In the genomic region with DNA sequence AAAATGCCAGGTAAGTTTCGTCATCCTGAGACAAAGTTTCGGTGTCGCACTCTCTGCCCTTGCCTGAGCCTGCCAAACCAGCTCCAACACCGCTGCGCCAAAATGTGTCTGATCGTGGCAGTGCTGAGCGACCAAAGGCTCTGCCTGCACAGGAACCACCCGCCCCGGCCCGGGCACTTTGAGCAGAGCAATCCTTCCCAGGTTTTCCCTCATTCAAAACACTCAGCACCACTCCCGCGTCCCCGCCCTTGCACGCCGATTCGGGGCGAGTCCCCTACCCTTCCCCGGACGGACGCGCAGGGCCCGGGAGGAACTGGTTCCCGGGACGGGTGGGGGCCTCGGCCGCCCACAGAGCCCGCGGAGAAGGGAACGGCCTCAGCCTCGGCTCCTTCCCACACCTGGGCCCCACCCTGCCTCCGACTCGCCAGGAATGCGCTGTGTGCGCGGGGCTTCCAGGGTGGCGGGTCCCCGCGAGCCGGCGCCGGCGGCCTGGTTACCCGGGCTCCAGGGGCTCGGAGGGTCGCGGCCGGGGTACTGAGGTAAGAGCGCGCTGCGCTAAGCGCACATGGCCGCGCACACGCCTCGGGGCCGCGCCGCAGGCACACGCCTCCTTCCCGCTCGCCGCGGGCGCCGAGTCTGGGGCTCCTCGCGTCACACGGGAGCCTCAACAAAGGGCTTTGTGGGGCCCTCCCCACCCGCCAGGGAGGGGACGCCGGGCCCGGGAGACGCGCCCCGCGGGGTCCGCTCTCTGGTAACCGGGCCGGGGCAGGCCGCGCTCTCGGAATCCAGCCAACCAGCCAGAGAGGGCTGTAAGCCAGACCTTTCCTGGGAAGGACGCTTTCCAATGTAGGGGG, we compare ENCODE assay signal across 1 cellular context.
TF ChIP-seq lines count a peak whose summit lies in the region.

Gene C4orf36, minus strand, starts transcription at position 638 of the 854 bp plus-strand sequence. CDS start 902 bp downstream, outside the sequence.

TF ChIP-seq in HepG2, 621 proteins besides CTCF, POLR2A, EP300 and RAD21 (continued from another document and continues in another):
- TF ChIP-seq, protein P1, sequence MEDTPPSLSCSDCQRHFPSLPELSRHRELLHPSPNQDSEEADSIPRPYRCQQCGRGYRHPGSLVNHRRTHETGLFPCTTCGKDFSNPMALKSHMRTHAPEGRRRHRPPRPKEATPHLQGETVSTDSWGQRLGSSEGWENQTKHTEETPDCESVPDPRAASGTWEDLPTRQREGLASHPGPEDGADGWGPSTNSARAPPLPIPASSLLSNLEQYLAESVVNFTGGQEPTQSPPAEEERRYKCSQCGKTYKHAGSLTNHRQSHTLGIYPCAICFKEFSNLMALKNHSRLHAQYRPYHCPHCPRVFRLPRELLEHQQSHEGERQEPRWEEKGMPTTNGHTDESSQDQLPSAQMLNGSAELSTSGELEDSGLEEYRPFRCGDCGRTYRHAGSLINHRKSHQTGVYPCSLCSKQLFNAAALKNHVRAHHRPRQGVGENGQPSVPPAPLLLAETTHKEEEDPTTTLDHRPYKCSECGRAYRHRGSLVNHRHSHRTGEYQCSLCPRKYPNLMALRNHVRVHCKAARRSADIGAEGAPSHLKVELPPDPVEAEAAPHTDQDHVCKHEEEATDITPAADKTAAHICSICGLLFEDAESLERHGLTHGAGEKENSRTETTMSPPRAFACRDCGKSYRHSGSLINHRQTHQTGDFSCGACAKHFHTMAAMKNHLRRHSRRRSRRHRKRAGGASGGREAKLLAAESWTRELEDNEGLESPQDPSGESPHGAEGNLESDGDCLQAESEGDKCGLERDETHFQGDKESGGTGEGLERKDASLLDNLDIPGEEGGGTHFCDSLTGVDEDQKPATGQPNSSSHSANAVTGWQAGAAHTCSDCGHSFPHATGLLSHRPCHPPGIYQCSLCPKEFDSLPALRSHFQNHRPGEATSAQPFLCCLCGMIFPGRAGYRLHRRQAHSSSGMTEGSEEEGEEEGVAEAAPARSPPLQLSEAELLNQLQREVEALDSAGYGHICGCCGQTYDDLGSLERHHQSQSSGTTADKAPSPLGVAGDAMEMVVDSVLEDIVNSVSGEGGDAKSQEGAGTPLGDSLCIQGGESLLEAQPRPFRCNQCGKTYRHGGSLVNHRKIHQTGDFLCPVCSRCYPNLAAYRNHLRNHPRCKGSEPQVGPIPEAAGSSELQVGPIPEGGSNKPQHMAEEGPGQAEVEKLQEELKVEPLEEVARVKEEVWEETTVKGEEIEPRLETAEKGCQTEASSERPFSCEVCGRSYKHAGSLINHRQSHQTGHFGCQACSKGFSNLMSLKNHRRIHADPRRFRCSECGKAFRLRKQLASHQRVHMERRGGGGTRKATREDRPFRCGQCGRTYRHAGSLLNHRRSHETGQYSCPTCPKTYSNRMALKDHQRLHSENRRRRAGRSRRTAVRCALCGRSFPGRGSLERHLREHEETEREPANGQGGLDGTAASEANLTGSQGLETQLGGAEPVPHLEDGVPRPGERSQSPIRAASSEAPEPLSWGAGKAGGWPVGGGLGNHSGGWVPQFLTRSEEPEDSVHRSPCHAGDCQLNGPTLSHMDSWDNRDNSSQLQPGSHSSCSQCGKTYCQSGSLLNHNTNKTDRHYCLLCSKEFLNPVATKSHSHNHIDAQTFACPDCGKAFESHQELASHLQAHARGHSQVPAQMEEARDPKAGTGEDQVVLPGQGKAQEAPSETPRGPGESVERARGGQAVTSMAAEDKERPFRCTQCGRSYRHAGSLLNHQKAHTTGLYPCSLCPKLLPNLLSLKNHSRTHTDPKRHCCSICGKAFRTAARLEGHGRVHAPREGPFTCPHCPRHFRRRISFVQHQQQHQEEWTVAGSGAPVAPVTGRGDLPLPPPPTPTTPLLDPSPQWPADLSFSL (CRISPR knock-in tag; IDR thresholded peaks at IDR 0.05) = no peak
- TF ChIP-seq TMF1 (CRISPR knock-in tag; IDR thresholded peaks at IDR 0.05; ENCODE audit: low read depth) (no peak), MLXIP (CRISPR knock-in tag; IDR thresholded peaks at IDR 0.05; ENCODE audit: borderline replicate concordance) (no peak), HOXA5 (CRISPR knock-in tag; IDR thresholded peaks at IDR 0.05) (no peak), TEAD3 (CRISPR knock-in tag; optimal IDR thresholded peaks at IDR 0.05; ENCODE audit: borderline replicate concordance) (peak; percentile 6), EHMT2 (IDR thresholded peaks at IDR 0.05; ENCODE audit: borderline replicate concordance, low read depth, low read length) (no peak), DR1 (CRISPR knock-in tag; IDR thresholded peaks at IDR 0.05) (no peak), ZNF816 (CRISPR knock-in tag; IDR thresholded peaks at IDR 0.05; ENCODE audit: borderline replicate concordance) (no peak), ZNF333 (CRISPR knock-in tag; IDR thresholded peaks at IDR 0.05; ENCODE audit: borderline replicate concordance) (no peak), HNRNPK (IDR thresholded peaks at IDR 0.05; ENCODE audit: low read depth, low read length, poor library complexity, severe bottlenecking) (no peak), ZNF234 (CRISPR knock-in tag; conservative IDR thresholded peaks at IDR 0.05) (no peak), ZNF562 (CRISPR knock-in tag; IDR thresholded peaks at IDR 0.05; ENCODE audit: borderline replicate concordance) (no peak), SAP130 (CRISPR knock-in tag; IDR thresholded peaks at IDR 0.05; ENCODE audit: low read depth) (no peak; the same call in 1 of the 2 replicates), MXD1 (CRISPR knock-in tag; IDR thresholded peaks at IDR 0.05) (peak; percentile 68), REXO4 (CRISPR knock-in tag; IDR thresholded peaks at IDR 0.05; ENCODE audit: borderline replicate concordance) (no peak), PITX1 (CRISPR knock-in tag; IDR thresholded peaks at IDR 0.05) (no peak), NFIB (CRISPR knock-in tag; IDR thresholded peaks at IDR 0.05; ENCODE audit: borderline replicate concordance) (no peak), HIVEP1 (CRISPR knock-in tag; IDR thresholded peaks at IDR 0.05) (peak; percentile 31; the same call in 1 of the 2 replicates), MEIS2 (CRISPR knock-in tag; IDR thresholded peaks at IDR 0.05) (no peak), ZNF703 (CRISPR knock-in tag; IDR thresholded peaks at IDR 0.05; ENCODE audit: borderline replicate concordance) (no peak), IRF2 (CRISPR knock-in tag; IDR thresholded peaks at IDR 0.05) (no peak), YEATS2 (CRISPR knock-in tag; IDR thresholded peaks at IDR 0.05; ENCODE audit: borderline replicate concordance) (no peak), ZNF503 (CRISPR knock-in tag; IDR thresholded peaks at IDR 0.05) (no peak), RCOR2 (CRISPR knock-in tag; IDR thresholded peaks at IDR 0.05) (no peak), TFDP1 (CRISPR knock-in tag; IDR thresholded peaks at IDR 0.05; ENCODE audit: borderline replicate concordance) (no peak; the same call in 1 of the 2 replicates), KDM5B (CRISPR knock-in tag; IDR thresholded peaks at IDR 0.05; ENCODE audit: borderline replicate concordance) (peak; percentile 90), CHD4 (IDR thresholded peaks at IDR 0.05; ENCODE audit: borderline replicate concordance, low read length) (no peak), KLF13 (CRISPR knock-in tag; IDR thresholded peaks at IDR 0.05) (no peak), CCAR2 (optimal IDR thresholded peaks at IDR 0.05; ENCODE audit: low read depth, low read length) (no peak), ZNF691 (CRISPR knock-in tag; IDR thresholded peaks at IDR 0.05; ENCODE audit: borderline replicate concordance, low read depth) (no peak), ZNF556 (CRISPR knock-in tag; IDR thresholded peaks at IDR 0.05; ENCODE audit: borderline replicate concordance) (no peak), ZNF598 (CRISPR knock-in tag; IDR thresholded peaks at IDR 0.05; ENCODE audit: borderline replicate concordance) (0 out of 2 replicates have a peak, but pooled peaks have one; percentile 57)
- TF ChIP-seq, protein P2, sequence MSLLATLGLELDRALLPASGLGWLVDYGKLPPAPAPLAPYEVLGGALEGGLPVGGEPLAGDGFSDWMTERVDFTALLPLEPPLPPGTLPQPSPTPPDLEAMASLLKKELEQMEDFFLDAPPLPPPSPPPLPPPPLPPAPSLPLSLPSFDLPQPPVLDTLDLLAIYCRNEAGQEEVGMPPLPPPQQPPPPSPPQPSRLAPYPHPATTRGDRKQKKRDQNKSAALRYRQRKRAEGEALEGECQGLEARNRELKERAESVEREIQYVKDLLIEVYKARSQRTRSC (CRISPR knock-in tag; IDR thresholded peaks at IDR 0.05; ENCODE audit: low read depth) = no peak
- TF ChIP-seq, protein P3, sequence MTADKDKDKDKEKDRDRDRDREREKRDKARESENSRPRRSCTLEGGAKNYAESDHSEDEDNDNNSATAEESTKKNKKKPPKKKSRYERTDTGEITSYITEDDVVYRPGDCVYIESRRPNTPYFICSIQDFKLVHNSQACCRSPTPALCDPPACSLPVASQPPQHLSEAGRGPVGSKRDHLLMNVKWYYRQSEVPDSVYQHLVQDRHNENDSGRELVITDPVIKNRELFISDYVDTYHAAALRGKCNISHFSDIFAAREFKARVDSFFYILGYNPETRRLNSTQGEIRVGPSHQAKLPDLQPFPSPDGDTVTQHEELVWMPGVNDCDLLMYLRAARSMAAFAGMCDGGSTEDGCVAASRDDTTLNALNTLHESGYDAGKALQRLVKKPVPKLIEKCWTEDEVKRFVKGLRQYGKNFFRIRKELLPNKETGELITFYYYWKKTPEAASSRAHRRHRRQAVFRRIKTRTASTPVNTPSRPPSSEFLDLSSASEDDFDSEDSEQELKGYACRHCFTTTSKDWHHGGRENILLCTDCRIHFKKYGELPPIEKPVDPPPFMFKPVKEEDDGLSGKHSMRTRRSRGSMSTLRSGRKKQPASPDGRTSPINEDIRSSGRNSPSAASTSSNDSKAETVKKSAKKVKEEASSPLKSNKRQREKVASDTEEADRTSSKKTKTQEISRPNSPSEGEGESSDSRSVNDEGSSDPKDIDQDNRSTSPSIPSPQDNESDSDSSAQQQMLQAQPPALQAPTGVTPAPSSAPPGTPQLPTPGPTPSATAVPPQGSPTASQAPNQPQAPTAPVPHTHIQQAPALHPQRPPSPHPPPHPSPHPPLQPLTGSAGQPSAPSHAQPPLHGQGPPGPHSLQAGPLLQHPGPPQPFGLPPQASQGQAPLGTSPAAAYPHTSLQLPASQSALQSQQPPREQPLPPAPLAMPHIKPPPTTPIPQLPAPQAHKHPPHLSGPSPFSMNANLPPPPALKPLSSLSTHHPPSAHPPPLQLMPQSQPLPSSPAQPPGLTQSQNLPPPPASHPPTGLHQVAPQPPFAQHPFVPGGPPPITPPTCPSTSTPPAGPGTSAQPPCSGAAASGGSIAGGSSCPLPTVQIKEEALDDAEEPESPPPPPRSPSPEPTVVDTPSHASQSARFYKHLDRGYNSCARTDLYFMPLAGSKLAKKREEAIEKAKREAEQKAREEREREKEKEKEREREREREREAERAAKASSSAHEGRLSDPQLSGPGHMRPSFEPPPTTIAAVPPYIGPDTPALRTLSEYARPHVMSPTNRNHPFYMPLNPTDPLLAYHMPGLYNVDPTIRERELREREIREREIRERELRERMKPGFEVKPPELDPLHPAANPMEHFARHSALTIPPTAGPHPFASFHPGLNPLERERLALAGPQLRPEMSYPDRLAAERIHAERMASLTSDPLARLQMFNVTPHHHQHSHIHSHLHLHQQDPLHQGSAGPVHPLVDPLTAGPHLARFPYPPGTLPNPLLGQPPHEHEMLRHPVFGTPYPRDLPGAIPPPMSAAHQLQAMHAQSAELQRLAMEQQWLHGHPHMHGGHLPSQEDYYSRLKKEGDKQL (CRISPR knock-in tag; IDR thresholded peaks at IDR 0.05; ENCODE audit: low read depth) = no peak
